Comparison of ENCODE assay signal across 24 cellular contexts in genomic region chr20:50582591-50583234, GRCh38.
DNase-seq lines count a peak whose midpoint lies in the region; ATAC-seq, FAIRE-seq and TF ChIP-seq lines count a peak whose summit lies in the region.
"Had no signal": no experiment of that assay in that cellular context is flagged by ENCODE, and none has a peak within 500 bp of the region (broad histone marks: within the 10 kb centered on the region; RNA-seq: fewer than 3 reads in every experiment).

No MANE protein-coding gene starts in this region.

- DNase-seq in GM19239 (ENCODE audit: insufficient read length, low spot score) (peak; percentile 57), RWPE2 (ENCODE audit: low spot score) (peak; percentile 81), osteoblast (ENCODE audit: insufficient read length, low spot score, missing footprints) (peak; percentile 30), HTR-8/SVneo (ENCODE audit: insufficient read length, low spot score) (no peak), GM13976 (ENCODE audit: low spot score) (no peak), mesothelial cell of epicardium (ENCODE audit: low spot score in 2 of 2, unreplicated experiment in 2 of 2) (no peak)
- DNase-seq: activated CD4-positive, alpha-beta T cell treated with anti-CD3 and anti-CD28 coated beads, Interleukin-2, amount 50 U/mL, for 48 hours; amygdala; CD4-positive, CD25-positive, alpha-beta regulatory T cell; dermis blood vessel endothelial cell; DMS 273 treated with DMSO at 0.1 percent for 48 hours; NCI-H187; nephron progenitor cell; stimulated activated CD4-positive, alpha-beta T cell treated with anti-CD3 and anti-CD28 coated beads, Interleukin-1b, Interleukin-23, amount 100 ng/mL, for 48 hours; stimulated activated naive CD4-positive, alpha-beta T cell; T-helper 2 cell; WERI-Rb-1 had no signal

- H3K4me3 Mint-ChIP-seq in mesothelial cell of epicardium: no peak overlapping the region
- H3K4me3 Mint-ChIP-seq: CD4-positive, CD25-positive, alpha-beta regulatory T cell; nephron progenitor cell had no signal

- H3K27me3 Mint-ChIP-seq in mesothelial cell of epicardium (ENCODE audit: low read depth): no peaks in the 10 kb centered on the region
- H3K27me3 Mint-ChIP-seq: CD4-positive, CD25-positive, alpha-beta regulatory T cell had no signal

- ATAC-seq in RWPE2 (ENCODE audit: low read depth): no peak
- ATAC-seq in HG03342 (IDR thresholded peaks at IDR 0.05; ENCODE audit: unreplicated experiment): no peak

- H3K4me1 Mint-ChIP-seq in mesothelial cell of epicardium: no peaks in the 10 kb centered on the region

- no peaks in the 10 kb centered on the region for H3K9me3 Mint-ChIP-seq in mesothelial cell of epicardium
- H3K9me3 Mint-ChIP-seq: CD4-positive, CD25-positive, alpha-beta regulatory T cell; nephron progenitor cell had no signal

- H3K4me2 ChIP-seq in BLaER1 treated with 17β-estradiol and CSF1 and Interleukin-3, amounts not matched to agents 10 nM and 100 nM: peak overlapping the region; percentile 20 to 88 (median 72); a peak in 21 of 22 replicates
- no peak overlapping the region for H3K4me2 ChIP-seq in osteoblast (ENCODE audit: insufficient read depth, low read length)

- H3K36me3 ChIP-seq in BLaER1 treated with 17β-estradiol and CSF1 and Interleukin-3, amounts not matched to agents 10 nM and 100 nM: peaks cover 89 to 99% (median 97%) of the 10 kb centered on the region in 11 experiments
- H3K36me3 ChIP-seq in RWPE2 (ENCODE audit: low read depth) (peaks cover 87% of the 10 kb centered on the region), osteoblast (ENCODE audit: insufficient read depth, low read length) (peaks cover 85% of the 10 kb centered on the region)

- TF ChIP-seq CTCF in RWPE2 (IDR thresholded peaks at IDR 0.05; ENCODE audit: poor library complexity, severe bottlenecking) (no peak), osteoblast (IDR thresholded peaks at IDR 0.05; ENCODE audit: extremely low read depth, low read depth, low read length) (no peak), GM13976 (IDR thresholded peaks at IDR 0.05; ENCODE audit: borderline replicate concordance, control extremely low read depth, extremely low read depth, insufficient read depth, missing control alignments) (no peak), mesothelial cell of epicardium (IDR thresholded peaks at IDR 0.05; ENCODE audit: unreplicated experiment) (no peak)

- H3K79me2 ChIP-seq in osteoblast (ENCODE audit: insufficient read depth, low read length): peaks cover 25% of the 10 kb centered on the region

- H2AFZ ChIP-seq in osteoblast (ENCODE audit: low read length): no peak overlapping the region

- H3K4me3 ChIP-seq in BLaER1 treated with 17β-estradiol and CSF1 and Interleukin-3, amounts not matched to agents 10 nM and 100 nM: no peak overlapping the region
- H3K4me3 ChIP-seq in RWPE2 (ENCODE audit: severe bottlenecking): no peak overlapping the region
- H3K4me3 ChIP-seq in osteoblast (ENCODE audit: insufficient read depth, low read length): no peak overlapping the region
- H3K4me3 ChIP-seq: cardiac muscle cell, thoracic aorta had no signal

- H3K36me3 Mint-ChIP-seq in mesothelial cell of epicardium: peaks cover 27% of the 10 kb centered on the region

- peaks cover 17 to 88% (median 35%) of the 10 kb centered on the region in 11 experiments; a peak in 18 of 22 replicates for H4K20me1 ChIP-seq in BLaER1 treated with 17β-estradiol and CSF1 and Interleukin-3, amounts not matched to agents 10 nM and 100 nM
- H4K20me1 ChIP-seq in osteoblast (ENCODE audit: insufficient read depth, low read length): peaks cover 29% of the 10 kb centered on the region

- H3K9me3 ChIP-seq in BLaER1 treated with 17β-estradiol and CSF1 and Interleukin-3, amounts not matched to agents 10 nM and 100 nM (replicated peaks in 1 of 11): no peaks in the 10 kb centered on the region
- H3K9me3 ChIP-seq in RWPE2 (ENCODE audit: severe bottlenecking) (no peaks in the 10 kb centered on the region), osteoblast (ENCODE audit: low read depth, low read length) (no peaks in the 10 kb centered on the region)
- H3K9me3 ChIP-seq: thoracic aorta had no signal

- H3K27me3 ChIP-seq in BLaER1 treated with 17β-estradiol and CSF1 and Interleukin-3, amounts not matched to agents 10 nM and 100 nM: no peaks in the 10 kb centered on the region
- H3K27me3 ChIP-seq in RWPE2 (ENCODE audit: insufficient read depth, poor library complexity, severe bottlenecking): no peaks in the 10 kb centered on the region
- no peaks in the 10 kb centered on the region for H3K27me3 ChIP-seq in osteoblast (ENCODE audit: insufficient read depth, low read length)
- H3K27me3 ChIP-seq: cardiac muscle cell had no signal

- FAIRE-seq in GM19239 (lab: Jason Lieb, UNC) (no peak), HTR-8/SVneo (lab: Jason Lieb, UNC) (no peak)
- FAIRE-seq: GM18507, H54, RCC 7860 had no signal

- peak overlapping the region in 6 of 11 experiments; percentile 4 to 58 (median 46); a peak in 9 of 22 replicates for H3K9ac ChIP-seq in BLaER1 treated with 17β-estradiol and CSF1 and Interleukin-3, amounts not matched to agents 10 nM and 100 nM

- in situ Hi-C loops in GM13976 (cut with MboI; ENCODE audit: low sequenced_read_pairs, unreplicated experiment): no loop called here

- H3K27ac Mint-ChIP-seq in mesothelial cell of epicardium: no peak overlapping the region
- H3K27ac Mint-ChIP-seq: CD4-positive, CD25-positive, alpha-beta regulatory T cell; nephron progenitor cell had no signal

- H3K27ac ChIP-seq in BLaER1 treated with 17β-estradiol and CSF1 and Interleukin-3, amounts not matched to agents 10 nM and 100 nM: peak overlapping the region in 4 of 11 experiments; percentile 5 to 40 (median 22); a peak in 2 of 22 replicates
- H3K27ac ChIP-seq in RWPE2 (ENCODE audit: poor library complexity, severe bottlenecking): no peak overlapping the region
- H3K27ac ChIP-seq in osteoblast (ENCODE audit: low read depth, low read length): no peak overlapping the region
- H3K27ac ChIP-seq: cardiac muscle cell, thoracic aorta, WERI-Rb-1 had no signal

- H3K4me1 ChIP-seq in BLaER1 treated with 17β-estradiol and CSF1 and Interleukin-3, amounts not matched to agents 10 nM and 100 nM: peaks cover 9 to 21% (median 14%) of the 10 kb centered on the region in 10 experiments
- H3K4me1 ChIP-seq in RWPE2 (ENCODE audit: insufficient read depth, poor library complexity, severe bottlenecking) (peaks cover 11% of the 10 kb centered on the region), osteoblast (ENCODE audit: insufficient read depth, low read length) (peaks cover 10% of the 10 kb centered on the region)

Comparison
In these comparisons a context has a peak if more than half of its experiments do, and no peak if none do; other contexts are left out.
1. DNase-seq: peak in GM19239 (single experiment), RWPE2 (single experiment) and osteoblast (single experiment); none in HTR-8/SVneo (single experiment), GM13976 (single experiment) and mesothelial cell of epicardium (0 of 2).